17 cellular contexts compared by ENCODE assay signal in genomic region chr18:58025205-58025604, GRCh38. TPM values are rescaled to one million over a fixed set of nuclear protein-coding genes. Genes with fewer than 3 reads are reported as not detected.
DNase-seq lines count a peak whose midpoint lies in the region; ATAC-seq and TF ChIP-seq lines count a peak whose summit lies in the region.
"Had no signal": no experiment of that assay in that cellular context is flagged by ENCODE, and none has a peak within 500 bp of the region (broad histone marks: within the 10 kb centered on the region; RNA-seq: fewer than 3 reads in every experiment).

No MANE protein-coding gene starts in this region.

- WGBS in endodermal cell (ENCODE audit: insufficient coverage in 1 of 2, insufficient read length in 1 of 2), 2 experiments, result 91 to 93% methylated on average over 7 of the region's 7 CpGs

- H3K27ac ChIP-seq in endodermal cell (ENCODE audit: low read depth, low read length), result no peak overlapping the region
- no peak overlapping the region for H3K27ac ChIP-seq in neural progenitor cell
- H3K27ac ChIP-seq: 22Rv1, BLaER1 had no signal

- H3K36me3 ChIP-seq in adipocyte (ENCODE audit: control insufficient read depth, insufficient read depth, low read length, severe bottlenecking), result no peaks in the 10 kb centered on the region
- no peaks in the 10 kb centered on the region for H3K36me3 ChIP-seq in endodermal cell (ENCODE audit: control insufficient read depth, insufficient read depth, low read length)
- no peaks in the 10 kb centered on the region for H3K36me3 ChIP-seq in neural progenitor cell
- H3K36me3 ChIP-seq: BLaER1, HAP-1 had no signal

- peaks cover 6% of the 10 kb centered on the region for H3K4me1 Mint-ChIP-seq in activated naive CD8-positive, alpha-beta T cell treated with anti-CD3 and anti-CD28 coated beads, Interleukin-2, amount 50 U/mL, for 24 hours
- no peaks in the 10 kb centered on the region for H3K4me1 Mint-ChIP-seq in activated naive CD8-positive, alpha-beta T cell treated with anti-CD3 and anti-CD28 coated beads for 36 hours
- H3K4me1 Mint-ChIP-seq in endodermal cell, result peaks cover 33% of the 10 kb centered on the region
- H3K4me1 Mint-ChIP-seq in neural progenitor cell, result peaks cover 23% of the 10 kb centered on the region
- H3K4me1 Mint-ChIP-seq: CD14-positive monocyte; CD4-positive, alpha-beta memory T cell had no signal

- no peak for DNase-seq in activated naive CD8-positive, alpha-beta T cell treated with anti-CD3 and anti-CD28 coated beads, Interleukin-2, amount 50 U/mL, for 24 hours
- DNase-seq in activated naive CD8-positive, alpha-beta T cell treated with anti-CD3 and anti-CD28 coated beads for 36 hours, result no peak
- DNase-seq in adipocyte (ENCODE audit: low read depth) (peak; percentile 17), endodermal cell (no peak), neural progenitor cell (ENCODE audit: low spot score) (no peak), RKO (ENCODE audit: low spot score) (no peak)
- DNase-seq: Calu3; CD4-positive, alpha-beta memory T cell; DMS79 treated with DMSO at 0.1 percent for 48 hours; GF-D8; KG1 had no signal

- no peak overlapping the region for H3K9ac ChIP-seq in adipocyte (ENCODE audit: low read length)
- no peak overlapping the region for H3K9ac ChIP-seq in endodermal cell (ENCODE audit: extremely low read depth, low read length, poor library complexity, severe bottlenecking)
- H3K9ac ChIP-seq in neural progenitor cell, result no peak overlapping the region
- H3K9ac ChIP-seq: BLaER1 had no signal

- H3K4me3 ChIP-seq in adipocyte (ENCODE audit: low read length), result no peak overlapping the region
- H3K4me3 ChIP-seq in endodermal cell (ENCODE audit: low read length), result peak overlapping the region; percentile 76
- no peak overlapping the region for H3K4me3 ChIP-seq in neural progenitor cell
- H3K4me3 ChIP-seq: BLaER1, HAP-1 had no signal

- no peak overlapping the region for H2AFZ ChIP-seq in neural progenitor cell (replicated peaks)

- H3K9me3 ChIP-seq in adipocyte (ENCODE audit: control insufficient read depth, low read length) (no peaks in the 10 kb centered on the region), endodermal cell (ENCODE audit: control insufficient read depth, low read length) (peaks cover 3% of the 10 kb centered on the region), neural progenitor cell (ENCODE audit: low read depth) (no peaks in the 10 kb centered on the region)
- H3K9me3 ChIP-seq: BLaER1, HAP-1 had no signal

- peaks cover 39% of the 10 kb centered on the region for H3F3A ChIP-seq in neural progenitor cell (ENCODE audit: low read depth)

- peak overlapping the region; percentile 12 for H3K27ac Mint-ChIP-seq in activated naive CD8-positive, alpha-beta T cell treated with anti-CD3 and anti-CD28 coated beads, Interleukin-2, amount 50 U/mL, for 24 hours
- no peak overlapping the region for H3K27ac Mint-ChIP-seq in activated naive CD8-positive, alpha-beta T cell treated with anti-CD3 and anti-CD28 coated beads for 36 hours
- H3K27ac Mint-ChIP-seq in endodermal cell (peak overlapping the region; percentile 31), neural progenitor cell (no peak overlapping the region)
- H3K27ac Mint-ChIP-seq: CD4-positive, alpha-beta memory T cell had no signal

- no peak overlapping the region for H3K4me3 Mint-ChIP-seq in activated naive CD8-positive, alpha-beta T cell treated with anti-CD3 and anti-CD28 coated beads, Interleukin-2, amount 50 U/mL, for 24 hours
- no peak overlapping the region for H3K4me3 Mint-ChIP-seq in activated naive CD8-positive, alpha-beta T cell treated with anti-CD3 and anti-CD28 coated beads for 36 hours
- H3K4me3 Mint-ChIP-seq in endodermal cell, result no peak overlapping the region
- H3K4me3 Mint-ChIP-seq in neural progenitor cell, result no peak overlapping the region
- H3K4me3 Mint-ChIP-seq: CD14-positive monocyte; CD4-positive, alpha-beta memory T cell had no signal

- peaks cover 5% of the 10 kb centered on the region for H3K27me3 Mint-ChIP-seq in activated naive CD8-positive, alpha-beta T cell treated with anti-CD3 and anti-CD28 coated beads, Interleukin-2, amount 50 U/mL, for 24 hours
- peaks cover 4% of the 10 kb centered on the region for H3K27me3 Mint-ChIP-seq in activated naive CD8-positive, alpha-beta T cell treated with anti-CD3 and anti-CD28 coated beads for 36 hours
- H3K27me3 Mint-ChIP-seq in endodermal cell (ENCODE audit: insufficient read depth) (no peaks in the 10 kb centered on the region), neural progenitor cell (ENCODE audit: insufficient read depth, low read depth) (peaks cover 2% of the 10 kb centered on the region)

- H3K9me3 Mint-ChIP-seq in activated naive CD8-positive, alpha-beta T cell treated with anti-CD3 and anti-CD28 coated beads, Interleukin-2, amount 50 U/mL, for 24 hours, result no peaks in the 10 kb centered on the region
- H3K9me3 Mint-ChIP-seq in activated naive CD8-positive, alpha-beta T cell treated with anti-CD3 and anti-CD28 coated beads for 36 hours, result no peaks in the 10 kb centered on the region
- H3K9me3 Mint-ChIP-seq in endodermal cell (peaks cover 3% of the 10 kb centered on the region), neural progenitor cell (no peaks in the 10 kb centered on the region)

- H3K36me3 Mint-ChIP-seq in activated naive CD8-positive, alpha-beta T cell treated with anti-CD3 and anti-CD28 coated beads, Interleukin-2, amount 50 U/mL, for 24 hours (ENCODE audit: low read depth), result no peaks in the 10 kb centered on the region
- H3K36me3 Mint-ChIP-seq in activated naive CD8-positive, alpha-beta T cell treated with anti-CD3 and anti-CD28 coated beads for 36 hours, result no peaks in the 10 kb centered on the region
- H3K36me3 Mint-ChIP-seq in endodermal cell (ENCODE audit: low read depth), result no peaks in the 10 kb centered on the region
- H3K36me3 Mint-ChIP-seq in neural progenitor cell, result no peaks in the 10 kb centered on the region
- H3K36me3 Mint-ChIP-seq: CD14-positive monocyte; CD4-positive, alpha-beta memory T cell had no signal

- no peak for TF ChIP-seq CTCF in endodermal cell (conservative IDR thresholded peaks at IDR 0.05)
- TF ChIP-seq CTCF in neural progenitor cell (IDR thresholded peaks at IDR 0.05), result no peak

- peak overlapping the region; percentile 52 for H3K4me2 ChIP-seq in neural progenitor cell
- H3K4me2 ChIP-seq: BLaER1 had no signal

- H4K20me1 ChIP-seq in neural progenitor cell (ENCODE audit: low read depth), result no peaks in the 10 kb centered on the region
- H4K20me1 ChIP-seq: BLaER1 had no signal

- no peak for ATAC-seq in activated naive CD8-positive, alpha-beta T cell treated with anti-CD3 and anti-CD28 coated beads, Interleukin-2, amount 50 U/mL, for 24 hours
- ATAC-seq in HG02970 (IDR thresholded peaks at IDR 0.05; ENCODE audit: low FRiP score, unreplicated experiment) (no peak), GM21737 (IDR thresholded peaks at IDR 0.05; ENCODE audit: unreplicated experiment) (no peak)

- peaks cover 28% of the 10 kb centered on the region for H3K27me3 ChIP-seq in adipocyte (replicated peaks; ENCODE audit: control insufficient read depth, insufficient read depth, low read length)
- no peaks in the 10 kb centered on the region for H3K27me3 ChIP-seq in endodermal cell (ENCODE audit: control insufficient read depth, insufficient read depth, low read length, poor library complexity, severe bottlenecking)
- H3K27me3 ChIP-seq in neural progenitor cell, result no peaks in the 10 kb centered on the region
- H3K27me3 ChIP-seq: BLaER1 had no signal

- no peaks in the 10 kb centered on the region for H3K79me2 ChIP-seq in neural progenitor cell (ENCODE audit: low read depth)

- no peaks in the 10 kb centered on the region for H3K4me1 ChIP-seq in adipocyte (ENCODE audit: control insufficient read depth, insufficient read depth, low read length)
- peaks cover 33% of the 10 kb centered on the region for H3K4me1 ChIP-seq in endodermal cell (ENCODE audit: control insufficient read depth, insufficient read depth, low read length)
- peaks cover 40% of the 10 kb centered on the region for H3K4me1 ChIP-seq in neural progenitor cell
- H3K4me1 ChIP-seq: BLaER1, HAP-1 had no signal

RNA-seq across cellular contexts. Expression of gene NEDD4L, which starts 18.8 kb away (rescaled TPM):
- total RNA-seq in activated naive CD8-positive, alpha-beta T cell treated with anti-CD3 and anti-CD28 coated beads for 36 hours, result 10 to 100 TPM; 10.5 to 14.4 TPM
- total RNA-seq in endodermal cell (10 to 100 TPM; 70.5 to 75.3 TPM), neural progenitor cell (ENCODE audit: low replicate concordance) (51.5 and 55.5 TPM in 2 replicates)
- polyA plus RNA-seq in endodermal cell (2013, experiment 1 of 2), result 43.2 TPM
- 35.7 TPM for polyA plus RNA-seq in endodermal cell (2013, experiment 2 of 2)

Comparison
In these comparisons a context has a peak if more than half of its experiments do, and no peak if none do; other contexts are left out.
1. H3K27ac Mint-ChIP-seq: peak in activated naive CD8-positive, alpha-beta T cell treated with anti-CD3 and anti-CD28 coated beads, Interleukin-2, amount 50 U/mL, for 24 hours (single experiment) and endodermal cell (single experiment); none in activated naive CD8-positive, alpha-beta T cell treated with anti-CD3 and anti-CD28 coated beads for 36 hours (single experiment) and neural progenitor cell (single experiment).